ENCODE assay signal across 24 cellular contexts in genomic region chr14:100615736-100616695, GRCh38. TPM values are rescaled to one million over a fixed set of nuclear protein-coding genes. Genes with fewer than 3 reads are reported as not detected.
A peak's percentile ranks its signal among the peaks of the same experiment; 100 is the strongest.
DNase-seq lines count a peak whose midpoint lies in the region; ATAC-seq and TF ChIP-seq lines count a peak whose summit lies in the region.
"Had no signal": no experiment of that assay in that cellular context is flagged by ENCODE, and none has a peak within 500 bp of the region (broad histone marks: within the 10 kb centered on the region; RNA-seq: fewer than 3 reads in every experiment).

No MANE protein-coding gene starts in this region.

- no peaks in the 10 kb centered on the region for H3K27me3 ChIP-seq in RWPE2 (ENCODE audit: insufficient read depth, poor library complexity, severe bottlenecking)
- peaks cover 0 to 24% (median 0%) of the 10 kb centered on the region in 3 experiments for H3K27me3 ChIP-seq in neuronal stem cell (ENCODE audit: control insufficient read depth in 3 of 3, insufficient read depth in 3 of 3, low read depth in 1 of 3, low read length in 3 of 3)
- peaks cover 15% of the 10 kb centered on the region for H3K27me3 ChIP-seq in suprapubic skin

- no peak overlapping the region for H2BK12ac ChIP-seq in neuronal stem cell (ENCODE audit: low read length)

- H3K18ac ChIP-seq in neuronal stem cell (ENCODE audit: low read length): peak overlapping the region; percentile 35

- no peak for ATAC-seq in activated T-cell treated with anti-CD3 and anti-CD28 coated beads, Interleukin-2, amount 50 U/mL, for 4 hours
- ATAC-seq in RWPE2 (ENCODE audit: low read depth): no peak
- ATAC-seq: GM12878, PC-3 had no signal

- no peak overlapping the region for H3K4ac ChIP-seq in neuronal stem cell (ENCODE audit: low read length)

- H3K9ac ChIP-seq in neuronal stem cell (ENCODE audit: low read depth, low read length, poor library complexity): no peak overlapping the region

- no peak overlapping the region for H4K8ac ChIP-seq in neuronal stem cell (ENCODE audit: low read depth, low read length)

- H3K4me1 Mint-ChIP-seq in activated T-cell treated with anti-CD3 and anti-CD28 coated beads, Interleukin-2, amount 50 U/mL, for 24 hours (ENCODE audit: low read depth): peaks cover 19% of the 10 kb centered on the region
- H3K4me1 Mint-ChIP-seq in activated T-cell treated with anti-CD3 and anti-CD28 coated beads, Interleukin-2, amount 50 U/mL, for 4 hours (ENCODE audit: low read depth): peaks cover 15% of the 10 kb centered on the region

- TF ChIP-seq CTCF in RWPE2 (IDR thresholded peaks at IDR 0.05; ENCODE audit: poor library complexity, severe bottlenecking): no peak
- TF ChIP-seq CTCF in suprapubic skin (IDR thresholded peaks at IDR 0.05): no peak

- H3K14ac ChIP-seq in neuronal stem cell (ENCODE audit: low read length): no peak overlapping the region

- H3K4me3 ChIP-seq in RWPE2 (ENCODE audit: severe bottlenecking): no peak overlapping the region
- peak overlapping the region in 1 of 2 donors; percentile 27 for H3K4me3 ChIP-seq in neuronal stem cell (ENCODE audit: low read length in 2 of 2)
- H3K4me3 ChIP-seq in suprapubic skin: no peak overlapping the region
- H3K4me3 ChIP-seq: GM12878 had no signal

- no CpG with 5 or more reads among the region's 25 CpGs for WGBS in neuronal stem cell (ENCODE audit: extremely low coverage in 2 of 2, insufficient read length in 2 of 2, insufficient replicate concordance in 1 of 2), 2 donors
- 82% methylated on average over 21 of the region's 25 CpGs for WGBS in suprapubic skin

- no peak overlapping the region for H2BK120ac ChIP-seq in neuronal stem cell (ENCODE audit: low read depth, low read length)

- no peaks in the 10 kb centered on the region for H3K27me3 Mint-ChIP-seq in activated T-cell treated with anti-CD3 and anti-CD28 coated beads, Interleukin-2, amount 50 U/mL, for 24 hours
- no peaks in the 10 kb centered on the region for H3K27me3 Mint-ChIP-seq in activated T-cell treated with anti-CD3 and anti-CD28 coated beads, Interleukin-2, amount 50 U/mL, for 4 hours (ENCODE audit: low read depth)

- no peak overlapping the region for H3K27ac ChIP-seq in RWPE2 (ENCODE audit: poor library complexity, severe bottlenecking)
- no peak overlapping the region for H3K27ac ChIP-seq in neuronal stem cell (replicated peaks; ENCODE audit: low read length)
- H3K27ac ChIP-seq in suprapubic skin: no peak overlapping the region

- H2BK5ac ChIP-seq in neuronal stem cell (ENCODE audit: low read length): no peak overlapping the region

- peak; percentile 11 for DNase-seq in activated T-cell treated with anti-CD3 and anti-CD28 coated beads, Interleukin-2, amount 50 U/mL, for 24 hours
- no peak for DNase-seq in activated T-cell treated with anti-CD3 and anti-CD28 coated beads, Interleukin-2, amount 50 U/mL, for 4 hours
- DNase-seq in RWPE2 (ENCODE audit: low spot score) (peak; percentile 58), neuronal stem cell (ENCODE audit: low spot score) (no peak), suprapubic skin (ENCODE audit: low spot score in 2 of 2) (peak; percentile 30 to 71), hepatic stellate cell (ENCODE audit: low spot score) (no peak), GM19238 (ENCODE audit: insufficient read length, low spot score) (no peak)
- DNase-seq in activated CD8-positive, alpha-beta memory T cell treated with anti-CD3 and anti-CD28 coated beads, Interleukin-2, amount 50 U/mL, for 4 hours: no peak
- DNase-seq: 8988T; CD4-positive, CD25-positive, alpha-beta regulatory T cell; DMS153; EL; HFFc6; MM.1S; NCI-H1092; NCI-H1436 treated with DMSO at 0.1 percent for 48 hours; NCI-H2029; NCI-H345; NCI-H524 treated with DMSO at 0.1 percent for 48 hours; PC-3; RPMI8226 had no signal

- H2AK5ac ChIP-seq in neuronal stem cell (ENCODE audit: low read depth, low read length): peak overlapping the region; percentile 23

- no peak overlapping the region for H3K23ac ChIP-seq in neuronal stem cell (ENCODE audit: low read depth, low read length, poor library complexity)

- H3K9me3 Mint-ChIP-seq in activated T-cell treated with anti-CD3 and anti-CD28 coated beads, Interleukin-2, amount 50 U/mL, for 24 hours: no peaks in the 10 kb centered on the region
- H3K9me3 Mint-ChIP-seq in activated T-cell treated with anti-CD3 and anti-CD28 coated beads, Interleukin-2, amount 50 U/mL, for 4 hours: no peaks in the 10 kb centered on the region
- H3K9me3 Mint-ChIP-seq: HFFc6 had no signal

- H3K36me3 ChIP-seq in RWPE2 (ENCODE audit: low read depth) (no peaks in the 10 kb centered on the region), neuronal stem cell (replicated peaks in 1 of 2; ENCODE audit: control insufficient read depth in 2 of 2, insufficient read depth in 2 of 2, low read length in 2 of 2) (no peaks in the 10 kb centered on the region), suprapubic skin (no peaks in the 10 kb centered on the region)

- H3K79me1 ChIP-seq in neuronal stem cell (ENCODE audit: low read depth, low read length): no peaks in the 10 kb centered on the region

- H2AFZ ChIP-seq in neuronal stem cell (ENCODE audit: low read length): no peak overlapping the region

- H3K4me3 Mint-ChIP-seq in activated T-cell treated with anti-CD3 and anti-CD28 coated beads, Interleukin-2, amount 50 U/mL, for 24 hours: no peak overlapping the region
- H3K4me3 Mint-ChIP-seq in activated T-cell treated with anti-CD3 and anti-CD28 coated beads, Interleukin-2, amount 50 U/mL, for 4 hours: no peak overlapping the region
- H3K4me3 Mint-ChIP-seq: HFFc6 had no signal

- H3K36me3 Mint-ChIP-seq in activated T-cell treated with anti-CD3 and anti-CD28 coated beads, Interleukin-2, amount 50 U/mL, for 24 hours (ENCODE audit: low read depth): no peaks in the 10 kb centered on the region
- no peaks in the 10 kb centered on the region for H3K36me3 Mint-ChIP-seq in activated T-cell treated with anti-CD3 and anti-CD28 coated beads, Interleukin-2, amount 50 U/mL, for 4 hours (ENCODE audit: insufficient read depth)
- H3K36me3 Mint-ChIP-seq: CD4-positive, CD25-positive, alpha-beta regulatory T cell had no signal

- H2BK15ac ChIP-seq in neuronal stem cell (ENCODE audit: low read length): no peak overlapping the region

- H3K4me1 ChIP-seq in RWPE2 (ENCODE audit: insufficient read depth, poor library complexity, severe bottlenecking): no peaks in the 10 kb centered on the region
- peaks cover 0 to 4% of the 10 kb centered on the region in 2 donors for H3K4me1 ChIP-seq in neuronal stem cell (ENCODE audit: control insufficient read depth in 2 of 2, insufficient read depth in 1 of 2, low read depth in 1 of 2, low read length in 2 of 2)
- H3K4me1 ChIP-seq in suprapubic skin: peaks cover 15% of the 10 kb centered on the region
- H3K4me1 ChIP-seq: Caco-2 had no signal

- no peak overlapping the region for H3K27ac Mint-ChIP-seq in activated T-cell treated with anti-CD3 and anti-CD28 coated beads, Interleukin-2, amount 50 U/mL, for 24 hours
- H3K27ac Mint-ChIP-seq: HFFc6 had no signal

- no peak overlapping the region for H3K4me2 ChIP-seq in neuronal stem cell (ENCODE audit: insufficient read depth, low read length, poor library complexity, severe bottlenecking)

- TF ChIP-seq EP300 in suprapubic skin (IDR thresholded peaks at IDR 0.05): no peak

- TF ChIP-seq POLR2A in suprapubic skin (IDR thresholded peaks at IDR 0.05): no peak

- no peak overlapping the region for H4K91ac ChIP-seq in neuronal stem cell (ENCODE audit: low read depth, low read length, poor library complexity)

- H3K9me3 ChIP-seq in RWPE2 (ENCODE audit: severe bottlenecking): no peaks in the 10 kb centered on the region
- H3K9me3 ChIP-seq in neuronal stem cell (replicated peaks in 1 of 2; ENCODE audit: control insufficient read depth in 2 of 2, insufficient read depth in 1 of 2, low read depth in 1 of 2, low read length in 2 of 2): no peaks in the 10 kb centered on the region
- no peaks in the 10 kb centered on the region for H3K9me3 ChIP-seq in suprapubic skin
- H3K9me3 ChIP-seq: Caco-2 had no signal

RNA-seq across cellular contexts. Expression of gene BEGAIN, which starts 28.8 kb away (rescaled TPM):
- total RNA-seq in activated T-cell treated with anti-CD3 and anti-CD28 coated beads, Interleukin-2, amount 50 U/mL, for 4 hours: 1 to 10 TPM in 2 of 3 donors, under 1 TPM in 1; 0.53 to 3.9 (median 2.0) TPM
- 20.9 TPM for polyA plus RNA-seq in neuronal stem cell (2013, experiment 1 of 2)
- 20.1 TPM for polyA plus RNA-seq in neuronal stem cell (2013, experiment 2 of 2)
- total RNA-seq in suprapubic skin: 1 to 10 TPM in 2 of 4 donors, under 1 TPM in 2; 0.68 to 2.8 (median 1.1) TPM
- total RNA-seq: LHCN-M2 had no signal

Comparison
In these comparisons a context has a peak if more than half of its experiments do, and no peak if none do; other contexts are left out.
1. DNase-seq: peak in activated T-cell treated with anti-CD3 and anti-CD28 coated beads, Interleukin-2, amount 50 U/mL, for 24 hours (single experiment), RWPE2 (single experiment) and suprapubic skin (2 of 2); none in activated T-cell treated with anti-CD3 and anti-CD28 coated beads, Interleukin-2, amount 50 U/mL, for 4 hours (single experiment), neuronal stem cell (single experiment), hepatic stellate cell (single experiment), activated CD8-positive, alpha-beta memory T cell treated with anti-CD3 and anti-CD28 coated beads, Interleukin-2, amount 50 U/mL, for 4 hours (single experiment) and GM19238 (single experiment).